In genomic region chr3:53196575-53197407, GRCh38 we compare ENCODE assay signal across 7 cellular contexts. TPM values are rescaled to one million over a fixed set of nuclear protein-coding genes. Genes with fewer than 3 reads are reported as not detected.
DNase-seq lines count a peak whose midpoint lies in the region; ATAC-seq and TF ChIP-seq lines count a peak whose summit lies in the region.

No MANE protein-coding gene starts in this region.

- H3K4me1 ChIP-seq in MM.1S (ENCODE audit: low read length) (peaks cover 34% of the 10 kb centered on the region), mesenchymal stem cell (ENCODE audit: control insufficient read depth, insufficient read depth, low read depth, low read length) (peaks cover 26% of the 10 kb centered on the region), thyroid gland (peaks cover 19 to 39% of the 10 kb centered on the region in 2 donors)

- peak overlapping the region; percentile 36 for H4K91ac ChIP-seq in mesenchymal stem cell (ENCODE audit: low read length)

- H3K9ac ChIP-seq in MM.1S (ENCODE audit: low read length) (peak overlapping the region; percentile 68), mesenchymal stem cell (ENCODE audit: low read length) (peak overlapping the region; percentile 51)

- peak overlapping the region; percentile 87 for H3K27ac ChIP-seq in MM.1S (ENCODE audit: low read length)
- no peak overlapping the region for H3K27ac ChIP-seq in mesenchymal stem cell (ENCODE audit: low read length, poor library complexity, severe bottlenecking)
- no peak overlapping the region for H3K27ac ChIP-seq in thyroid gland

- H3K14ac ChIP-seq in mesenchymal stem cell (ENCODE audit: low read length in 2 of 2): peak overlapping the region in 1 of 2 experiments; percentile 81

- H3K18ac ChIP-seq in mesenchymal stem cell (ENCODE audit: low read depth in 1 of 2, low read length in 2 of 2): peak overlapping the region in 1 of 2 experiments; percentile 74

- H3K9me3 ChIP-seq in MM.1S (replicated peaks; ENCODE audit: insufficient read depth, low read length) (no peaks in the 10 kb centered on the region), mesenchymal stem cell (ENCODE audit: control insufficient read depth, low read length) (no peaks in the 10 kb centered on the region), thyroid gland (no peaks in the 10 kb centered on the region)

- no peaks in the 10 kb centered on the region; the same call in 1 of the 2 replicates for H3K36me3 ChIP-seq in MM.1S (replicated peaks; ENCODE audit: insufficient read depth, low read length)
- peaks cover 0 to 11% of the 10 kb centered on the region in 2 experiments for H3K36me3 ChIP-seq in mesenchymal stem cell (ENCODE audit: control insufficient read depth in 1 of 2, insufficient read depth in 2 of 2, low read depth in 1 of 2, low read length in 2 of 2)
- H3K36me3 ChIP-seq in thyroid gland: peaks cover 0 to 6% of the 10 kb centered on the region in 2 donors

- TF ChIP-seq CTCF in MM.1S (IDR thresholded peaks at IDR 0.05; ENCODE audit: low read length) (peak; percentile 36), thyroid gland (IDR thresholded peaks at IDR 0.05) (no peak)

- H3K4me3 ChIP-seq in MM.1S (ENCODE audit: low read length) (peak overlapping the region; percentile 46), mesenchymal stem cell (ENCODE audit: insufficient read depth in 1 of 2, low read depth in 1 of 2, low read length in 2 of 2) (no peak overlapping the region), thyroid gland (replicated peaks in 1 of 3) (no peak overlapping the region)

- H3K27me3 ChIP-seq in MM.1S (replicated peaks; ENCODE audit: insufficient read depth, low read length): no peaks in the 10 kb centered on the region
- no peaks in the 10 kb centered on the region for H3K27me3 ChIP-seq in mesenchymal stem cell (ENCODE audit: control insufficient read depth in 1 of 2, insufficient read depth in 1 of 2, low read length in 2 of 2)
- no peaks in the 10 kb centered on the region for H3K27me3 ChIP-seq in thyroid gland

- peaks cover 27% of the 10 kb centered on the region for H3K79me2 ChIP-seq in MM.1S (ENCODE audit: low read length)

- H2BK15ac ChIP-seq in mesenchymal stem cell (ENCODE audit: low read depth, poor library complexity, severe bottlenecking): no peak overlapping the region

- no peaks in the 10 kb centered on the region for H3K79me1 ChIP-seq in mesenchymal stem cell (replicated peaks; ENCODE audit: low read length, poor library complexity, severe bottlenecking)

- H2BK12ac ChIP-seq in mesenchymal stem cell (ENCODE audit: low read length in 2 of 2): peak overlapping the region in 1 of 2 experiments; percentile 10

- no peak overlapping the region for H3K23ac ChIP-seq in mesenchymal stem cell (ENCODE audit: low read length in 2 of 2)

- intact Hi-C loops in thyroid gland (cut with DNase I): no loop called here

- ATAC-seq in GM19025 (IDR thresholded peaks at IDR 0.05; ENCODE audit: low read depth, unreplicated experiment) (peak; percentile 34), GM21367 (IDR thresholded peaks at IDR 0.05; ENCODE audit: unreplicated experiment) (no peak)

- H2BK5ac ChIP-seq in mesenchymal stem cell (ENCODE audit: low read depth, low read length, poor library complexity, severe bottlenecking): no peak overlapping the region

- TF ChIP-seq POLR2A in thyroid gland (IDR thresholded peaks at IDR 0.05): no peak

- peak overlapping the region; percentile 21 for H4K8ac ChIP-seq in mesenchymal stem cell (ENCODE audit: low read length)

- H2AFZ ChIP-seq in MM.1S (ENCODE audit: low read length) (peak overlapping the region; percentile 53), mesenchymal stem cell (ENCODE audit: low read depth, low read length) (no peak overlapping the region)

- peak overlapping the region in 1 of 2 experiments; percentile 32 for H3K4ac ChIP-seq in mesenchymal stem cell (ENCODE audit: low read depth in 1 of 2, low read length in 2 of 2)

- no peaks in the 10 kb centered on the region for H4K20me1 ChIP-seq in MM.1S (ENCODE audit: insufficient read depth, low read length)

- H3K9me2 ChIP-seq in MM.1S (replicated peaks; ENCODE audit: insufficient read depth, low read length): no peaks in the 10 kb centered on the region

- 55% methylated on average over 16 of the region's 17 CpGs for WGBS in mesenchymal stem cell
- WGBS in thyroid gland, 2 donors: 65 to 67% methylated on average over 17 of the region's 17 CpGs

- H2BK120ac ChIP-seq in mesenchymal stem cell (ENCODE audit: low read depth, low read length): no peak overlapping the region

- H3K4me2 ChIP-seq in MM.1S (ENCODE audit: low read depth, low read length) (peak overlapping the region; percentile 86), mesenchymal stem cell (ENCODE audit: low read length, poor library complexity, severe bottlenecking) (no peak overlapping the region)

- peaks cover 18% of the 10 kb centered on the region for H3F3A ChIP-seq in MM.1S (ENCODE audit: insufficient read depth, low read length)

- no peak overlapping the region for H2AK5ac ChIP-seq in mesenchymal stem cell (ENCODE audit: low read length, severe bottlenecking)

- DNase-seq in MM.1S (peak; percentile 93), mesenchymal stem cell (peak; percentile 75), GM19240 (ENCODE audit: insufficient read length, low spot score) (no peak), thyroid gland (no peak)
- DNase-seq in activated T-cell treated with anti-CD3 and anti-CD28 coated beads, Interleukin-2, amount 50 U/mL, for 48 hours: peak; percentile 65 to 74

RNA-seq across cellular contexts. Expression of gene PRKCD, which starts 35.8 kb away (rescaled TPM):
- polyA plus RNA-seq in mesenchymal stem cell (2013, experiment 1 of 2): 16.8 TPM
- 15.8 TPM for polyA plus RNA-seq in mesenchymal stem cell (2013, experiment 2 of 2)
- total RNA-seq in thyroid gland: 100 to 1,000 TPM in 1 of 4 donors, 10 to 100 TPM in 3; 32.0 to 154 (median 71.4) TPM

RNA-seq across cellular contexts. Expression of gene TKT, which starts 59.0 kb away (rescaled TPM):
- polyA plus RNA-seq in mesenchymal stem cell (2013, experiment 1 of 2): 359 TPM
- 363 TPM for polyA plus RNA-seq in mesenchymal stem cell (2013, experiment 2 of 2)
- total RNA-seq in thyroid gland: 100 to 1,000 TPM; 468 to 962 (median 800) TPM

Comparison
In these comparisons a context has a peak if more than half of its experiments do, and no peak if none do; other contexts are left out.
1. DNase-seq: peak in MM.1S (single experiment), activated T-cell treated with anti-CD3 and anti-CD28 coated beads, Interleukin-2, amount 50 U/mL, for 48 hours (2 of 2) and mesenchymal stem cell (single experiment); none in GM19240 (single experiment) and thyroid gland (0 of 2).